1 cellular context compared by ENCODE assay signal in genomic region chr20:34088305-34088870, GRCh38.
A peak's percentile ranks its signal among the peaks of the same experiment; 100 is the strongest.
TF ChIP-seq lines count a peak whose summit lies in the region.

No MANE protein-coding gene starts in this region.

TF ChIP-seq in HepG2, 621 proteins besides CTCF, POLR2A, EP300 and RAD21 (continued from another document):
- TF ChIP-seq KIAA2018 (CRISPR knock-in tag; IDR thresholded peaks at IDR 0.05; ENCODE audit: borderline replicate concordance) (no peak), ZBTB33 (CRISPR knock-in tag; IDR thresholded peaks at IDR 0.05) (no peak), ADNP (CRISPR knock-in tag; IDR thresholded peaks at IDR 0.05) (no peak), ATF1 (CRISPR knock-in tag; IDR thresholded peaks at IDR 0.05) (no peak), SIX4 (CRISPR knock-in tag; IDR thresholded peaks at IDR 0.05) (no peak), NFRKB (IDR thresholded peaks at IDR 0.05) (no peak), HOXA5 (CRISPR knock-in tag; IDR thresholded peaks at IDR 0.05) (peak; percentile 44; the same call in 1 of the 2 replicates), ZFYVE20 (CRISPR knock-in tag; IDR thresholded peaks at IDR 0.05; ENCODE audit: borderline replicate concordance, low read depth) (no peak), JUN (CRISPR knock-in tag; IDR thresholded peaks at IDR 0.05) (no peak), HBP1 (CRISPR knock-in tag; IDR thresholded peaks at IDR 0.05; ENCODE audit: low read depth) (no peak), HES4 (CRISPR knock-in tag; IDR thresholded peaks at IDR 0.05; ENCODE audit: borderline replicate concordance) (no peak), REST (IDR thresholded peaks at IDR 0.05; ENCODE audit: borderline replicate concordance in 1 of 2, low read depth in 1 of 2, low read length in 2 of 2) (no peak), GMEB2 (CRISPR knock-in tag; IDR thresholded peaks at IDR 0.05; ENCODE audit: low read depth) (no peak), ZFP91 (CRISPR knock-in tag; IDR thresholded peaks at IDR 0.05; ENCODE audit: borderline replicate concordance) (0 out of 2 replicates have a peak, but pooled peaks have one; percentile 5), IRF2 (CRISPR knock-in tag; IDR thresholded peaks at IDR 0.05) (no peak), MIER3 (CRISPR knock-in tag; IDR thresholded peaks at IDR 0.05; ENCODE audit: borderline replicate concordance) (no peak), ZNF614 (CRISPR knock-in tag; IDR thresholded peaks at IDR 0.05; ENCODE audit: borderline replicate concordance) (no peak), POLR2AphosphoS5 (IDR thresholded peaks at IDR 0.05; ENCODE audit: low read depth, low read length) (peak; percentile 37), ZNF780A (CRISPR knock-in tag; IDR thresholded peaks at IDR 0.05) (no peak; the same call in 1 of the 2 replicates), MBD4 (IDR thresholded peaks at IDR 0.05; ENCODE audit: borderline replicate concordance, low read length) (no peak)
